In the genomic region with DNA sequence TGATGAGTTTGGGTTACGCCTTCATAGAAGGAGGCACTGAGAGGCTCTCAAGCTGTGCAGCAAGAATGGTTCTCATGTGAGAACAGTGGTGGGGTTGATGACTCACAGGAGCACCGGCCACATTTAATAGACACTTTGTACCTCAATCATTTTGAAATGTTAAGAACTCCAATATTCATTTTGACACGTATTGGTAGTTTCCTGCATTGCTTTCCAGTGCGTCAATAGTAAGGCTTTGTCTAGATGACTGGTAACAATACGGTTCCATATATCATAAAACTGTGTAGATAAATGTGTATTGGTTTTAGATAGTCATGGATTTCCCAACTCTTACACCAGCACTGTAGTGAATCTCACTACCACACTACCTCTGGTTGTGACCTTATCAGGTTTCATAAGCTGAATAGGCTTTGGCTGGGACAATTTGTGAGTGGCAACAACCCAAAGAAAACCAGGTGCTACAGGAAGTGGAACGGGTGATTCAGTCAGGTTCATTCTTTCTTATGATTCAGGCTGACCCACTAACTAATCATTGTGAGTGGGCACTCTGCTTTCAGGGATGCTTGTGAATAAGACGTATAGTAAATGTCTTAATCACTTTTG, we compare ENCODE assay signal across 10 cellular contexts.
DNase-seq lines count a peak whose midpoint lies in the region; ATAC-seq and TF ChIP-seq lines count a peak whose summit lies in the region.
"Had no signal": no experiment of that assay in that cellular context is flagged by ENCODE, and none has a peak within 500 bp of the region (broad histone marks: within the 10 kb centered on the region; RNA-seq: fewer than 3 reads in every experiment).

No MANE protein-coding gene starts in this region.

- peak overlapping the region; percentile 20 for H3K4me2 ChIP-seq in PC-9
- H3K4me2 ChIP-seq: BLaER1 had no signal

- intact Hi-C loops in PC-9 (cut with micrococcal nuclease; ENCODE audit: unreplicated experiment): loop anchor here (1.0 to 10.0 kb wide), 2 partner anchors 287 to 577 kb away; no protein-coding TSS in a partner anchor
- intact Hi-C loops in esophagus squamous epithelium (cut with DNase I): no loop called here

- peak overlapping the region; percentile 89 for H3K27ac ChIP-seq in PC-9
- peak overlapping the region; percentile 56 to 83 (median 80) for H3K27ac ChIP-seq in esophagus squamous epithelium
- H3K27ac ChIP-seq: BLaER1 had no signal

- no peak overlapping the region; the same call in 1 of the 2 replicates for H2AFZ ChIP-seq in PC-9

- POLR2A ChIA-PET in PC-9 (lab: Charles Lee; ENCODE audit: unreplicated experiment): interaction anchor here (0.6 to 0.7 kb wide), 4 partner anchors 288 to 363 kb away, joined by 3 to 7 read pairs (median 4); no protein-coding TSS in a partner anchor

- DNase-seq in activated T-cell treated with anti-CD3 and anti-CD28 coated beads for 24 hours (ENCODE audit: low read depth) (peak; percentile 12), PC-9 (peak; percentile 43 to 87), esophagus squamous epithelium (lab: John Stamatoyannopoulos, UW) (no peak), cerebellar nuclear complex (lab: John Stamatoyannopoulos, UW) (no peak), pons (ENCODE audit: low spot score) (no peak)
- DNase-seq in activated T-cell treated with anti-CD3 and anti-CD28 coated beads, Interleukin-2, amount 50 U/mL, for 1 hour: no peak
- DNase-seq in stimulated activated CD4-positive, alpha-beta T cell treated with anti-CD3 and anti-CD28 coated beads, Interleukin-4, amount 100 ng/mL, for 48 hours (ENCODE audit: low read depth in 2 of 2): peak; percentile 3 to 21
- DNase-seq: NCI-H2227 treated with DMSO at 0.1 percent for 48 hours had no signal

- H3K4me3 ChIP-seq in PC-9 (no peak overlapping the region), esophagus squamous epithelium (no peak overlapping the region)
- H3K4me3 ChIP-seq: BLaER1 had no signal

- no peaks in the 10 kb centered on the region for H4K20me1 ChIP-seq in PC-9 (ENCODE audit: insufficient read depth)
- H4K20me1 ChIP-seq: BLaER1 had no signal

- 26 to 46% methylated on average over 7 of the region's 7 CpGs for WGBS in esophagus squamous epithelium, 2 donors

- no peak for ATAC-seq in GM21360 (IDR thresholded peaks at IDR 0.05; ENCODE audit: unreplicated experiment)

- H3K36me3 ChIP-seq in PC-9 (ENCODE audit: low read depth): no peaks in the 10 kb centered on the region
- H3K36me3 ChIP-seq in esophagus squamous epithelium: no peaks in the 10 kb centered on the region
- H3K36me3 ChIP-seq: BLaER1 had no signal

- CTCF ChIA-PET in PC-9 (lab: Charles Lee): no interaction called here

- no peak for TF ChIP-seq POLR2A in esophagus squamous epithelium (IDR thresholded peaks at IDR 0.05)

- H3F3A ChIP-seq in PC-9 (ENCODE audit: insufficient read depth, low read depth): peaks cover 28% of the 10 kb centered on the region

- no TSS peak for BruUV-seq in PC-9 (replicated peaks; lab: Mats Ljungman, UMichigan)

- H3K9me2 ChIP-seq in PC-9 (ENCODE audit: insufficient read depth): no peaks in the 10 kb centered on the region

- H3K79me2 ChIP-seq in PC-9 (ENCODE audit: low read depth): no peaks in the 10 kb centered on the region

- TF ChIP-seq CTCF in PC-9 (conservative IDR thresholded peaks at IDR 0.05): no peak
- TF ChIP-seq CTCF in esophagus squamous epithelium (IDR thresholded peaks at IDR 0.05): no peak

- H3K4me1 ChIP-seq in PC-9 (replicated peaks; ENCODE audit: insufficient read depth): peaks cover 25% of the 10 kb centered on the region
- H3K4me1 ChIP-seq in esophagus squamous epithelium: peaks cover 0 to 53% (median 10%) of the 10 kb centered on the region in 3 donors
- H3K4me1 ChIP-seq: BLaER1 had no signal

- H3K9me3 ChIP-seq in PC-9 (ENCODE audit: insufficient read depth, low read depth) (peaks cover 16% of the 10 kb centered on the region), esophagus squamous epithelium (no peaks in the 10 kb centered on the region)
- H3K9me3 ChIP-seq: BLaER1 had no signal

- no peaks in the 10 kb centered on the region for H3K27me3 ChIP-seq in PC-9 (ENCODE audit: insufficient read depth, low read depth)
- H3K27me3 ChIP-seq in esophagus squamous epithelium: no peaks in the 10 kb centered on the region
- H3K27me3 ChIP-seq: BLaER1 had no signal

Comparison
In these comparisons a context has a peak if more than half of its experiments do, and no peak if none do; other contexts are left out.
1. DNase-seq: peak in activated T-cell treated with anti-CD3 and anti-CD28 coated beads for 24 hours (single experiment), PC-9 (2 of 2) and stimulated activated CD4-positive, alpha-beta T cell treated with anti-CD3 and anti-CD28 coated beads, Interleukin-4, amount 100 ng/mL, for 48 hours (2 of 2); none in activated T-cell treated with anti-CD3 and anti-CD28 coated beads, Interleukin-2, amount 50 U/mL, for 1 hour (single experiment), esophagus squamous epithelium (single experiment), cerebellar nuclear complex (0 of 2) and pons (single experiment).